In genomic region chr9:27573699-27574265, GRCh38 we compare ENCODE assay signal across 1 cellular context.
TF ChIP-seq lines count a peak whose summit lies in the region.

No MANE protein-coding gene starts in this region.

TF ChIP-seq in HEK293, 187 proteins besides CTCF, POLR2A, EP300 and RAD21 (continued from another document and continues in another):
- TF ChIP-seq YY2 (tag by site-specific recombination; IDR thresholded peaks at IDR 0.05) (no peak), ZNF133 (tag by site-specific recombination; IDR thresholded peaks at IDR 0.05) (no peak), ZBTB49 (tag by site-specific recombination; IDR thresholded peaks at IDR 0.05; ENCODE audit: low read depth) (no peak), ZNF785 (tag by site-specific recombination; IDR thresholded peaks at IDR 0.05) (no peak), ZNF354C (tag by site-specific recombination; IDR thresholded peaks at IDR 0.05; ENCODE audit: borderline replicate concordance, low read depth) (no peak), OSR2 (tag by site-specific recombination; IDR thresholded peaks at IDR 0.05) (no peak), ZNF776 (tag by site-specific recombination; IDR thresholded peaks at IDR 0.05; ENCODE audit: borderline replicate concordance) (no peak), ZNF830 (tag by site-specific recombination; IDR thresholded peaks at IDR 0.05; ENCODE audit: low read depth) (no peak), ZNF335 (tag by site-specific recombination; conservative IDR thresholded peaks at IDR 0.05) (peak; percentile 77), ZNF280D (tag by site-specific recombination; IDR thresholded peaks at IDR 0.05) (no peak), KLF1 (tag by site-specific recombination; IDR thresholded peaks at IDR 0.05) (peak; percentile 46), ZNF707 (tag by site-specific recombination; IDR thresholded peaks at IDR 0.05) (no peak), PRDM6 (tag by site-specific recombination; IDR thresholded peaks at IDR 0.05) (no peak), ZNF404 (tag by site-specific recombination; IDR thresholded peaks at IDR 0.05) (no peak), HOXC10 (CRISPR knock-in tag; IDR thresholded peaks at IDR 0.05) (no peak), INSM2 (tag by site-specific recombination; IDR thresholded peaks at IDR 0.05) (no peak), GFI1B (tag by site-specific recombination; IDR thresholded peaks at IDR 0.05) (no peak), ZNF211 (tag by site-specific recombination; IDR thresholded peaks at IDR 0.05; ENCODE audit: low read depth) (no peak), ZNF623 (tag by site-specific recombination; IDR thresholded peaks at IDR 0.05) (no peak), ZNF132 (tag by site-specific recombination; IDR thresholded peaks at IDR 0.05; ENCODE audit: borderline replicate concordance) (no peak), ZBTB10 (tag by site-specific recombination; IDR thresholded peaks at IDR 0.05) (no peak), ZNF157 (tag by site-specific recombination; IDR thresholded peaks at IDR 0.05) (no peak), ZBTB26 (tag by site-specific recombination; optimal IDR thresholded peaks at IDR 0.05) (no peak), ZNF548 (tag by site-specific recombination; IDR thresholded peaks at IDR 0.05) (no peak), ZNF391 (tag by site-specific recombination; IDR thresholded peaks at IDR 0.05; ENCODE audit: borderline replicate concordance, low read depth) (no peak), ZNF350 (tag by site-specific recombination; IDR thresholded peaks at IDR 0.05) (no peak), BCL6B (tag by site-specific recombination; IDR thresholded peaks at IDR 0.05) (no peak), ZNF10 (tag by site-specific recombination; IDR thresholded peaks at IDR 0.05) (no peak), PRDM1 (tag by site-specific recombination; IDR thresholded peaks at IDR 0.05) (no peak; the same call in 1 of the 2 replicates), ELK4 (IDR thresholded peaks at IDR 0.05; ENCODE audit: borderline replicate concordance, low read depth, low read length) (no peak), ZNF571 (tag by site-specific recombination; IDR thresholded peaks at IDR 0.05) (no peak), PBX3 (CRISPR knock-in tag; IDR thresholded peaks at IDR 0.05) (no peak), ZNF514 (tag by site-specific recombination; IDR thresholded peaks at IDR 0.05) (no peak), WT1 (tag by site-specific recombination; IDR thresholded peaks at IDR 0.05) (no peak), SCRT2 (tag by site-specific recombination; IDR thresholded peaks at IDR 0.05) (peak; percentile 20; the same call in 1 of the 2 replicates), ZBTB44 (tag by site-specific recombination; IDR thresholded peaks at IDR 0.05) (no peak), ZNF146 (tag by site-specific recombination; IDR thresholded peaks at IDR 0.05) (no peak), ZNF521 (tag by site-specific recombination; IDR thresholded peaks at IDR 0.05) (no peak), ZNF239 (tag by site-specific recombination; IDR thresholded peaks at IDR 0.05) (no peak), ZNF18 (tag by site-specific recombination; IDR thresholded peaks at IDR 0.05) (no peak)
